Comparison of ENCODE assay signal across 26 cellular contexts in genomic region chr9:76521244-76521673, GRCh38.
DNase-seq lines count a peak whose midpoint lies in the region; FAIRE-seq and TF ChIP-seq lines count a peak whose summit lies in the region.
"Had no signal": no experiment of that assay in that cellular context is flagged by ENCODE, and none has a peak within 500 bp of the region (broad histone marks: within the 10 kb centered on the region; RNA-seq: fewer than 3 reads in every experiment).

No MANE protein-coding gene starts in this region.

- POLR2A ChIA-PET in HEK293T (lab: Yijun Ruan, JAX) = no interaction called here

- peaks cover 45% of the 10 kb centered on the region for H3K4me1 Mint-ChIP-seq in nephron progenitor cell

- no peak overlapping the region for H3K4me3 ChIP-seq in bronchial epithelial cell (ENCODE audit: low read depth, low read length)
- H3K4me3 ChIP-seq: SJSA1, upper lobe of left lung had no signal

- TF ChIP-seq CTCF in bronchial epithelial cell (IDR thresholded peaks at IDR 0.05; ENCODE audit: insufficient read depth, low read length, severe bottlenecking) (no peak), nephron progenitor cell (IDR thresholded peaks at IDR 0.05) (no peak)

- peak; percentile 5 for DNase-seq in DMS53 (lab: John Stamatoyannopoulos, UW)
- no peak for DNase-seq in DMS53 treated with DMSO at 0.1 percent for 48 hours (lab: John Stamatoyannopoulos, UW; ENCODE audit: unreplicated experiment)
- peak; percentile 76 for DNase-seq in NCI-H2029 (lab: John Stamatoyannopoulos, UW)
- DNase-seq in bronchial epithelial cell (ENCODE audit: low read depth) = peak; percentile 87
- no peak for DNase-seq in nephron progenitor cell
- DNase-seq in NCI-H187 (lab: John Stamatoyannopoulos, UW) = no peak
- no peak for DNase-seq in DMS114 treated with DMSO at 0.1 percent for 48 hours (lab: John Stamatoyannopoulos, UW; ENCODE audit: unreplicated experiment)
- no peak for DNase-seq in HEK293T (ENCODE audit: extremely low spot score)
- DNase-seq: activated CD4-positive, alpha-beta T cell treated with anti-CD3 and anti-CD28 coated beads for 36 hours; activated CD8-positive, alpha-beta memory T cell treated with anti-CD3 and anti-CD28 coated beads for 24 hours; activated naive CD4-positive, alpha-beta T cell treated with Interleukin-2 at 50 U/mL for 16 hours; activated T-cell treated with anti-CD3 and anti-CD28 coated beads, Interleukin-2, amount 50 U/mL, for 24 hours; AML-193; amniotic stem cell; caudate nucleus; CD8-positive, alpha-beta T cell; foreskin fibroblast; hypothalamus; NCI-H2227 treated with DMSO at 0.1 percent for 48 hours; stimulated activated CD4-positive, alpha-beta T cell treated with anti-CD3 and anti-CD28 coated beads, Interleukin-4, amount 100 ng/mL, for 4 hours; T-helper 1 cell; upper lobe of left lung had no signal

- peak overlapping the region; percentile 73 for H3K27ac Mint-ChIP-seq in nephron progenitor cell
- H3K27ac Mint-ChIP-seq: activated CD4-positive, alpha-beta T cell treated with anti-CD3 and anti-CD28 coated beads for 36 hours; activated T-cell treated with anti-CD3 and anti-CD28 coated beads, Interleukin-2, amount 50 U/mL, for 24 hours; CD8-positive, alpha-beta T cell; stimulated activated naive CD8-positive, alpha-beta T cell treated with anti-CD3 and anti-CD28 coated beads, Interleukin-15, Interleukin-2, amounts not matched to agents 100 ng/mL and 50 ng/mL, for 24 hours had no signal

- no peaks in the 10 kb centered on the region for H3K27me3 ChIP-seq in bronchial epithelial cell (ENCODE audit: control insufficient read depth, insufficient read depth, low read length)
- H3K27me3 ChIP-seq: neutrophil, SJSA1, upper lobe of left lung had no signal

- H3K36me3 Mint-ChIP-seq in nephron progenitor cell (ENCODE audit: low read depth) = no peaks in the 10 kb centered on the region
- H3K36me3 Mint-ChIP-seq: CD8-positive, alpha-beta T cell had no signal

- no peaks in the 10 kb centered on the region for H3K9me3 Mint-ChIP-seq in nephron progenitor cell
- H3K9me3 Mint-ChIP-seq: activated T-cell treated with anti-CD3 and anti-CD28 coated beads, Interleukin-2, amount 50 U/mL, for 24 hours; CD8-positive, alpha-beta T cell; stimulated activated naive CD8-positive, alpha-beta T cell treated with anti-CD3 and anti-CD28 coated beads, Interleukin-15, Interleukin-2, amounts not matched to agents 100 ng/mL and 50 ng/mL, for 24 hours had no signal

- no peaks in the 10 kb centered on the region for H3K36me3 ChIP-seq in bronchial epithelial cell (ENCODE audit: control insufficient read depth, insufficient read depth, low read length)
- H3K36me3 ChIP-seq: SJSA1, upper lobe of left lung had no signal

- no peak overlapping the region for H3K4me3 Mint-ChIP-seq in nephron progenitor cell
- H3K4me3 Mint-ChIP-seq: activated CD4-positive, alpha-beta T cell treated with anti-CD3 and anti-CD28 coated beads for 36 hours; activated T-cell treated with anti-CD3 and anti-CD28 coated beads, Interleukin-2, amount 50 U/mL, for 24 hours; CD8-positive, alpha-beta T cell; stimulated activated naive CD8-positive, alpha-beta T cell treated with anti-CD3 and anti-CD28 coated beads, Interleukin-15, Interleukin-2, amounts not matched to agents 100 ng/mL and 50 ng/mL, for 24 hours had no signal

- peaks cover 4% of the 10 kb centered on the region for H3K27me3 Mint-ChIP-seq in nephron progenitor cell (ENCODE audit: low read depth, poor library complexity)
- H3K27me3 Mint-ChIP-seq: activated T-cell treated with anti-CD3 and anti-CD28 coated beads, Interleukin-2, amount 50 U/mL, for 24 hours; stimulated activated naive CD8-positive, alpha-beta T cell treated with anti-CD3 and anti-CD28 coated beads, Interleukin-15, Interleukin-2, amounts not matched to agents 100 ng/mL and 50 ng/mL, for 24 hours had no signal

- CTCF ChIA-PET in HEK293T (lab: Yijun Ruan, JAX) = no interaction called here

- FAIRE-seq in bronchial epithelial cell (lab: Jason Lieb, UNC) = no peak
- FAIRE-seq: GM12892 had no signal

TF ChIP-seq in HEK293T, 16 proteins besides CTCF, POLR2A, EP300 and RAD21:
- TF ChIP-seq NFRKB (IDR thresholded peaks at IDR 0.05) = no peak
- TF ChIP-seq L3MBTL2 (conservative IDR thresholded peaks at IDR 0.05) = no peak
- TF ChIP-seq ELF4 (IDR thresholded peaks at IDR 0.05) = no peak
- no peak for TF ChIP-seq ZNF384 (IDR thresholded peaks at IDR 0.05)
- TF ChIP-seq CTBP1 (IDR thresholded peaks at IDR 0.05; ENCODE audit: borderline replicate concordance) = no peak
- TF ChIP-seq PKNOX1 (IDR thresholded peaks at IDR 0.05) = no peak
- TF ChIP-seq BHLHE40 (IDR thresholded peaks at IDR 0.05; ENCODE audit: borderline replicate concordance) = no peak
- no peak for TF ChIP-seq HDGF (IDR thresholded peaks at IDR 0.05; ENCODE audit: borderline replicate concordance)
- no peak for TF ChIP-seq SP1 (IDR thresholded peaks at IDR 0.05)
- TF ChIP-seq SUZ12 (IDR thresholded peaks at IDR 0.05) = no peak
- TF ChIP-seq FOXK2 (IDR thresholded peaks at IDR 0.05) = no peak
- no peak for TF ChIP-seq TARDBP (IDR thresholded peaks at IDR 0.05)
- no peak for TF ChIP-seq FOXA1 (IDR thresholded peaks at IDR 0.05)
- TF ChIP-seq ARNT (IDR thresholded peaks at IDR 0.05) = no peak
- TF ChIP-seq LEF1 (IDR thresholded peaks at IDR 0.05; ENCODE audit: borderline replicate concordance) = no peak
- no peak for TF ChIP-seq FOXM1 (IDR thresholded peaks at IDR 0.05; ENCODE audit: borderline replicate concordance)
TF ChIP-seq in HEK293T: peak in this region for 0.

Comparison
In these comparisons a context has a peak if more than half of its experiments do, and no peak if none do; other contexts are left out.
1. DNase-seq: peak in DMS53 (single experiment), NCI-H2029 (single experiment) and bronchial epithelial cell (single experiment); none in DMS53 treated with DMSO at 0.1 percent for 48 hours (single experiment), nephron progenitor cell (single experiment), NCI-H187 (0 of 2), DMS114 treated with DMSO at 0.1 percent for 48 hours (single experiment) and HEK293T (single experiment).